Comparison of ENCODE assay signal across 31 cellular contexts in the genomic region with DNA sequence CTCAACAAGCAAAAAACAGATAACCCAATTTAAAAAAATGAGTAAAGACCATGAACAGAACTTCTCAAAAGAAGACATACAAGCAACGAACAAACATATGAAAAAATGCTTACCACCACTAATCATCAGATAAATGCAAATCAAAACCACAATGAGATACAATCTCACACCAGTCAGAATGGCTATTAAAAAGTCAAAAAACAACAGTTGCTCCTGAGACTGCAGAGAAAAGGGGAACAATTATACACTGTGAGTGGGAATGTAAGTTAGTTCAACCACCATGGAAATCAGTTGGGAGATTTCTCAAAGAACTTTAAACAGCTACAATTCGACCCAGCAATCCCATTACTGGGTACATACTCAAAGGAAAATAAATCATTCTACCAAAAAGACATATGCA.
"Had no signal": no experiment of that assay in that cellular context is flagged by ENCODE, and none has a peak within 500 bp of the region (broad histone marks: within the 10 kb centered on the region; RNA-seq: fewer than 3 reads in every experiment).

No MANE protein-coding gene starts in this region.

- H3K9me3 ChIP-seq: adrenal gland, ascending aorta, colonic mucosa, pancreas, psoas muscle, right atrium auricular region, vagina had no signal

- DNase-seq: activated CD4-positive, alpha-beta T cell treated with anti-CD3 and anti-CD28 coated beads for 1 hour; activated effector memory CD4-positive, alpha-beta T cell treated with Interleukin-2 at 50 U/mL for 16 hours; activated naive CD4-positive, alpha-beta T cell treated with Interleukin-2 at 50 U/mL for 16 hours; activated naive CD8-positive, alpha-beta T cell treated with anti-CD3 and anti-CD28 coated beads for 36 hours; activated T-cell treated with anti-CD3 and anti-CD28 coated beads for 4 hours; activated T-cell treated with anti-CD3 and anti-CD28 coated beads, Interleukin-2, amount 50 U/mL, for 72 hours; cerebellar nuclear complex; colonic mucosa; effector memory CD4-positive, alpha-beta T cell; immature natural killer cell; kidney; left colon; naive B cell; nucleus accumbens; pancreas; psoas muscle; stimulated activated CD4-positive, alpha-beta T cell treated with anti-CD3 and anti-CD28 coated beads, Interleukin-1b, Interleukin-23, amount 100 ng/mL, for 48 hours; stimulated activated CD4-positive, alpha-beta T cell treated with anti-CD3 and anti-CD28 coated beads, Interleukin-4, amount 100 ng/mL, for 4 hours; stimulated activated CD8-positive, alpha-beta memory T cell treated with anti-CD3 and anti-CD28 coated beads, Interleukin-4, amount 100 ng/mL, for 48 hours; stimulated activated naive CD8-positive, alpha-beta T cell treated with anti-CD3 and anti-CD28 coated beads, Interleukin-15, amount 100 ng/mL, for 72 hours; substantia nigra; T-helper 9 cell had no signal

- ATAC-seq: activated T-cell treated with anti-CD3 and anti-CD28 coated beads, Interleukin-2, amount 50 U/mL, for 72 hours; left colon; pancreas; psoas muscle; stimulated activated memory B cell treated with anti-CD40 and anti-IgM and Interleukin-4, amounts not matched to agents 10 μg/mL and 1 μg/mL and 100 μg/mL, for 72 hours; stimulated activated naive CD8-positive, alpha-beta T cell treated with anti-CD3 and anti-CD28 coated beads, Interleukin-15, amount 100 ng/mL, for 72 hours; WTC11 had no signal

- H3K27ac ChIP-seq: ascending aorta, cardiac muscle cell, colonic mucosa, hepatocyte, pancreas, psoas muscle, right atrium auricular region, vagina had no signal

- H3K4me3 ChIP-seq: ascending aorta, cardiac muscle cell, colonic mucosa, hepatocyte, pancreas, psoas muscle, right atrium auricular region, smooth muscle cell, vagina had no signal

- H3K4me1 ChIP-seq: colonic mucosa, psoas muscle, right atrium auricular region, vagina had no signal

- H3K27me3 ChIP-seq: adrenal gland, ascending aorta, cardiac muscle cell, colonic mucosa, hepatocyte, pancreas, right atrium auricular region, vagina had no signal

- H3K36me3 ChIP-seq: adrenal gland, ascending aorta, cardiac muscle cell, colonic mucosa, pancreas, right atrium auricular region, vagina had no signal
